12 cellular contexts compared by ENCODE assay signal in genomic region chr12:118017926-118018325, GRCh38. TPM values are rescaled to one million over a fixed set of nuclear protein-coding genes. Genes with fewer than 3 reads are reported as not detected.
DNase-seq lines count a peak whose midpoint lies in the region; ATAC-seq, FAIRE-seq and TF ChIP-seq lines count a peak whose summit lies in the region.
"Had no signal": no experiment of that assay in that cellular context is flagged by ENCODE, and none has a peak within 500 bp of the region (broad histone marks: within the 10 kb centered on the region; RNA-seq: fewer than 3 reads in every experiment).

No MANE protein-coding gene starts in this region.

- H3K9me3 Mint-ChIP-seq in activated CD4-positive, alpha-beta T cell treated with anti-CD3 and anti-CD28 coated beads, Interleukin-2, amount 10 ng/mL, durations not matched to agents 7 days and 5 days = peaks cover 5% of the 10 kb centered on the region
- peaks cover 0 to 3% (median 0%) of the 10 kb centered on the region in 5 experiments for H3K9me3 Mint-ChIP-seq in brain

- no peak overlapping the region for H2AFZ ChIP-seq in Loucy (ENCODE audit: low read length)
- no peak overlapping the region for H2AFZ ChIP-seq in osteoblast (ENCODE audit: low read length)

- H3K27ac Mint-ChIP-seq in activated CD4-positive, alpha-beta T cell treated with anti-CD3 and anti-CD28 coated beads, Interleukin-2, amount 10 ng/mL, durations not matched to agents 7 days and 5 days = peak overlapping the region; percentile 72
- peak overlapping the region in 3 of 5 experiments; percentile 23 to 44 (median 32) for H3K27ac Mint-ChIP-seq in brain

- peaks cover 36% of the 10 kb centered on the region for H3K36me3 Mint-ChIP-seq in activated CD4-positive, alpha-beta T cell treated with anti-CD3 and anti-CD28 coated beads, Interleukin-2, amount 10 ng/mL, durations not matched to agents 7 days and 5 days (ENCODE audit: low read depth)
- peaks cover 33% of the 10 kb centered on the region for H3K36me3 Mint-ChIP-seq in brain

- no peaks in the 10 kb centered on the region for H3K27me3 ChIP-seq in Loucy (ENCODE audit: insufficient read depth, low read length, poor library complexity, severe bottlenecking)
- no peaks in the 10 kb centered on the region for H3K27me3 ChIP-seq in osteoblast (ENCODE audit: insufficient read depth, low read length)

- peaks cover 8% of the 10 kb centered on the region for H3K27me3 Mint-ChIP-seq in activated CD4-positive, alpha-beta T cell treated with anti-CD3 and anti-CD28 coated beads, Interleukin-2, amount 10 ng/mL, durations not matched to agents 7 days and 5 days
- peaks cover 4% of the 10 kb centered on the region for H3K27me3 Mint-ChIP-seq in brain

- H4K20me1 ChIP-seq in Loucy (ENCODE audit: insufficient read depth, low read length, poor library complexity, severe bottlenecking) (peaks cover 17% of the 10 kb centered on the region), osteoblast (ENCODE audit: insufficient read depth, low read length) (no peaks in the 10 kb centered on the region)

- H3K4me1 Mint-ChIP-seq in activated CD4-positive, alpha-beta T cell treated with anti-CD3 and anti-CD28 coated beads, Interleukin-2, amount 10 ng/mL, durations not matched to agents 7 days and 5 days = peaks cover 28% of the 10 kb centered on the region
- peaks cover 34% of the 10 kb centered on the region for H3K4me1 Mint-ChIP-seq in brain

- CTCF ChIA-PET in activated CD4-positive, alpha-beta T cell treated with anti-CD3 and anti-CD28 coated beads, Interleukin-2, amount 10 ng/mL, durations not matched to agents 7 days and 5 days (lab: Charles Lee) = interaction anchor here (0.6 to 1.5 kb wide), 3 partner anchors 9 to 40 kb away, joined by 3 to 6 read pairs (median 3); no protein-coding TSS in a partner anchor

- no peak overlapping the region for H3K27ac ChIP-seq in osteoblast (ENCODE audit: low read depth, low read length)
- H3K27ac ChIP-seq: coronary artery had no signal

- H3K4me1 ChIP-seq in Loucy (ENCODE audit: insufficient read depth, low read length, poor library complexity, severe bottlenecking) (peaks cover 37% of the 10 kb centered on the region), osteoblast (ENCODE audit: insufficient read depth, low read length) (peaks cover 12% of the 10 kb centered on the region)

- no peaks in the 10 kb centered on the region for H3F3A ChIP-seq in Loucy (ENCODE audit: low read depth)

- no peak for DNase-seq in activated CD4-positive, alpha-beta T cell treated with anti-CD3 and anti-CD28 coated beads, Interleukin-2, amount 10 ng/mL, durations not matched to agents 7 days and 5 days
- DNase-seq in activated CD4-positive, alpha-beta T cell treated with anti-CD3 and anti-CD28 coated beads for 4 hours = no peak
- DNase-seq in osteoblast (ENCODE audit: insufficient read length, low spot score, missing footprints) (no peak), GM19239 (ENCODE audit: insufficient read length, low spot score) (no peak), NCI-H1436 (lab: John Stamatoyannopoulos, UW) (no peak)
- DNase-seq: Kasumi-1, NCI-H524 had no signal

- H3K9ac ChIP-seq in Loucy (ENCODE audit: low read depth, low read length, poor library complexity, severe bottlenecking) = peak overlapping the region; percentile 100

- no peak for ATAC-seq in GM19467 (IDR thresholded peaks at IDR 0.05; ENCODE audit: unreplicated experiment)

- H3K4me3 ChIP-seq in Loucy (ENCODE audit: low read length, poor library complexity, severe bottlenecking) = peak overlapping the region; percentile 100
- no peak overlapping the region for H3K4me3 ChIP-seq in osteoblast (ENCODE audit: insufficient read depth, low read length)
- H3K4me3 ChIP-seq: lung had no signal

- H3K9me3 ChIP-seq in Loucy (ENCODE audit: insufficient read depth, low read depth, low read length) (no peaks in the 10 kb centered on the region), osteoblast (ENCODE audit: low read depth, low read length) (no peaks in the 10 kb centered on the region)

- H3K36me3 ChIP-seq in Loucy (ENCODE audit: insufficient read depth, low read length) = peaks cover 37% of the 10 kb centered on the region; the same call in 1 of the 2 replicates
- peaks cover 17% of the 10 kb centered on the region for H3K36me3 ChIP-seq in osteoblast (ENCODE audit: insufficient read depth, low read length)

- no peaks in the 10 kb centered on the region for H3K9me2 ChIP-seq in Loucy (replicated peaks; ENCODE audit: low read depth, low read length)

- TF ChIP-seq CTCF in Loucy (conservative IDR thresholded peaks at IDR 0.05; ENCODE audit: low read length) (no peak), brain (conservative IDR thresholded peaks at IDR 0.05) (no peak), osteoblast (IDR thresholded peaks at IDR 0.05; ENCODE audit: extremely low read depth, low read depth, low read length) (no peak)

- H3K79me2 ChIP-seq in Loucy (ENCODE audit: insufficient read depth, low read length) (peaks cover 48% of the 10 kb centered on the region), osteoblast (ENCODE audit: insufficient read depth, low read length) (peaks cover 18% of the 10 kb centered on the region)

- POLR2A ChIA-PET in activated CD4-positive, alpha-beta T cell treated with anti-CD3 and anti-CD28 coated beads, Interleukin-2, amount 10 ng/mL, durations not matched to agents 7 days and 5 days (lab: Charles Lee) = no interaction called here

- H3K4me3 Mint-ChIP-seq in activated CD4-positive, alpha-beta T cell treated with anti-CD3 and anti-CD28 coated beads, Interleukin-2, amount 10 ng/mL, durations not matched to agents 7 days and 5 days = peak overlapping the region; percentile 98
- peak overlapping the region; percentile 92 to 95 (median 93) for H3K4me3 Mint-ChIP-seq in brain

- FAIRE-seq in GM19239 (lab: Jason Lieb, UNC) = no peak

- H3K4me2 ChIP-seq in Loucy (ENCODE audit: low read depth, low read length, poor library complexity, severe bottlenecking) = peak overlapping the region; percentile 94
- peak overlapping the region; percentile 98 for H3K4me2 ChIP-seq in osteoblast (ENCODE audit: insufficient read depth, low read length)

RNA-seq across cellular contexts. Expression of gene RFC5, which starts 1.4 kb away (rescaled TPM):
- 10 to 100 TPM; 41.9 to 45.1 TPM for total RNA-seq in activated CD4-positive, alpha-beta T cell treated with anti-CD3 and anti-CD28 coated beads, Interleukin-2, amount 10 ng/mL, durations not matched to agents 7 days and 5 days
- 47.2 TPM for polyA plus RNA-seq in brain (ENCODE audit: insufficient read depth, low read depth, low replicate concordance)
- total RNA-seq in osteoblast = 8.3 and 10.0 TPM in 2 replicates

RNA-seq across cellular contexts. Expression of gene WSB2, which starts 43.1 kb away (rescaled TPM):
- 10 to 100 TPM; 44.3 to 46.4 TPM for total RNA-seq in activated CD4-positive, alpha-beta T cell treated with anti-CD3 and anti-CD28 coated beads, Interleukin-2, amount 10 ng/mL, durations not matched to agents 7 days and 5 days
- 107 TPM for polyA plus RNA-seq in brain (ENCODE audit: insufficient read depth, low read depth, low replicate concordance)
- total RNA-seq in osteoblast = 97.2 and 119 TPM in 2 replicates

RNA-seq across cellular contexts. Expression of gene KSR2, which starts 49.1 kb away (rescaled TPM):
- total RNA-seq in activated CD4-positive, alpha-beta T cell treated with anti-CD3 and anti-CD28 coated beads, Interleukin-2, amount 10 ng/mL, durations not matched to agents 7 days and 5 days = under 1 TPM; 0.04 to 0.15 TPM
- polyA plus RNA-seq in brain (ENCODE audit: insufficient read depth, low read depth, low replicate concordance) = 3.0 TPM
- under 0.01 TPM in 2 replicates for total RNA-seq in osteoblast
